In the genomic region with DNA sequence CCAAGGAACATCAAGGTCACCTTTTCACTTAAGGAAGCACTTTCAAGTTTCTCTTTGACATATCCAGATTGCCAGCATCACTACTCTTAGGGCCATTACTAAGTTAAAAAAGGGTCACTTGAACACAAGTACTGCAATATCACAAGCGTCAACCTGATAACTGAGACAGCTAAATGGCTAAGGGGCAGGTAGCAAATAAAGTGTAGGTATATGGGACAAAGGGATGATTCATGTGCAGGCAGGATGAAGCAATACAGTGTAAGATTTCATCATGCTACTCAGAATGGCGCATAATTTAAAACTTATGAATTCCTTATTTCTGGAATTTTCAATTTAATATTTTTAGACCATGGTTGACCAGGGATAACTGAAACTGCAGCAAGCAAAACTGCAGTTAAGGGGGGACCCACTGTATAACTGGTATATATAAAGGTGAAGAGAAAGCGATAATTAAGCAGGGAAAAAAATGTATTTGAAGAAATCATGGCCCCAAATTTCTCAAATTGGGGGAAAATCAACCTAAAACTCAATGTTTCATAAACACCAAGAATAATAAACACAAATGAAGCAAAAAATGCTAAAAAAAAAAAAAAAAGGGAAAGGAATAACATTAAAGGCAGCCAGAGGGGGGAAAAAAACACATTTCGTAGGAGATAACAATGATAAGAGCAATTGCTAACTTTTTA, we compare ENCODE assay signal across 2 cellular contexts.
TF ChIP-seq lines count a peak whose summit lies in the region.

No MANE protein-coding gene starts in this region.

TF ChIP-seq in HepG2, 621 proteins besides CTCF, POLR2A, EP300 and RAD21 (continues in another document):
- TF ChIP-seq ZNF619 (CRISPR knock-in tag; IDR thresholded peaks at IDR 0.05) (no peak), ZNF7 (CRISPR knock-in tag; IDR thresholded peaks at IDR 0.05) (peak; percentile 71; the same call in 1 of the 2 replicates), NRL (CRISPR knock-in tag; IDR thresholded peaks at IDR 0.05; ENCODE audit: borderline replicate concordance) (no peak), CEBPG (CRISPR knock-in tag; IDR thresholded peaks at IDR 0.05) (peak; percentile 81), RFX5 (IDR thresholded peaks at IDR 0.05; ENCODE audit: low read depth, low read length) (no peak), GATA4 (IDR thresholded peaks at IDR 0.05; ENCODE audit: borderline replicate concordance, low read depth) (no peak), CEBPB (IDR thresholded peaks at IDR 0.05; ENCODE audit: borderline replicate concordance, low read depth, low read length) (peak; percentile 78)
- TF ChIP-seq, protein P1, sequence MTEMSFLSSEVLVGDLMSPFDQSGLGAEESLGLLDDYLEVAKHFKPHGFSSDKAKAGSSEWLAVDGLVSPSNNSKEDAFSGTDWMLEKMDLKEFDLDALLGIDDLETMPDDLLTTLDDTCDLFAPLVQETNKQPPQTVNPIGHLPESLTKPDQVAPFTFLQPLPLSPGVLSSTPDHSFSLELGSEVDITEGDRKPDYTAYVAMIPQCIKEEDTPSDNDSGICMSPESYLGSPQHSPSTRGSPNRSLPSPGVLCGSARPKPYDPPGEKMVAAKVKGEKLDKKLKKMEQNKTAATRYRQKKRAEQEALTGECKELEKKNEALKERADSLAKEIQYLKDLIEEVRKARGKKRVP (CRISPR knock-in tag; IDR thresholded peaks at IDR 0.05), result peak in 1 of 2 experiments; percentile 91; a peak in 2 of 4 replicates
- TF ChIP-seq, protein P2, sequence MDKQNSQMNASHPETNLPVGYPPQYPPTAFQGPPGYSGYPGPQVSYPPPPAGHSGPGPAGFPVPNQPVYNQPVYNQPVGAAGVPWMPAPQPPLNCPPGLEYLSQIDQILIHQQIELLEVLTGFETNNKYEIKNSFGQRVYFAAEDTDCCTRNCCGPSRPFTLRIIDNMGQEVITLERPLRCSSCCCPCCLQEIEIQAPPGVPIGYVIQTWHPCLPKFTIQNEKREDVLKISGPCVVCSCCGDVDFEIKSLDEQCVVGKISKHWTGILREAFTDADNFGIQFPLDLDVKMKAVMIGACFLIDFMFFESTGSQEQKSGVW (CRISPR knock-in tag; IDR thresholded peaks at IDR 0.05; ENCODE audit: borderline replicate concordance), result no peak
- TF ChIP-seq, protein P3, sequence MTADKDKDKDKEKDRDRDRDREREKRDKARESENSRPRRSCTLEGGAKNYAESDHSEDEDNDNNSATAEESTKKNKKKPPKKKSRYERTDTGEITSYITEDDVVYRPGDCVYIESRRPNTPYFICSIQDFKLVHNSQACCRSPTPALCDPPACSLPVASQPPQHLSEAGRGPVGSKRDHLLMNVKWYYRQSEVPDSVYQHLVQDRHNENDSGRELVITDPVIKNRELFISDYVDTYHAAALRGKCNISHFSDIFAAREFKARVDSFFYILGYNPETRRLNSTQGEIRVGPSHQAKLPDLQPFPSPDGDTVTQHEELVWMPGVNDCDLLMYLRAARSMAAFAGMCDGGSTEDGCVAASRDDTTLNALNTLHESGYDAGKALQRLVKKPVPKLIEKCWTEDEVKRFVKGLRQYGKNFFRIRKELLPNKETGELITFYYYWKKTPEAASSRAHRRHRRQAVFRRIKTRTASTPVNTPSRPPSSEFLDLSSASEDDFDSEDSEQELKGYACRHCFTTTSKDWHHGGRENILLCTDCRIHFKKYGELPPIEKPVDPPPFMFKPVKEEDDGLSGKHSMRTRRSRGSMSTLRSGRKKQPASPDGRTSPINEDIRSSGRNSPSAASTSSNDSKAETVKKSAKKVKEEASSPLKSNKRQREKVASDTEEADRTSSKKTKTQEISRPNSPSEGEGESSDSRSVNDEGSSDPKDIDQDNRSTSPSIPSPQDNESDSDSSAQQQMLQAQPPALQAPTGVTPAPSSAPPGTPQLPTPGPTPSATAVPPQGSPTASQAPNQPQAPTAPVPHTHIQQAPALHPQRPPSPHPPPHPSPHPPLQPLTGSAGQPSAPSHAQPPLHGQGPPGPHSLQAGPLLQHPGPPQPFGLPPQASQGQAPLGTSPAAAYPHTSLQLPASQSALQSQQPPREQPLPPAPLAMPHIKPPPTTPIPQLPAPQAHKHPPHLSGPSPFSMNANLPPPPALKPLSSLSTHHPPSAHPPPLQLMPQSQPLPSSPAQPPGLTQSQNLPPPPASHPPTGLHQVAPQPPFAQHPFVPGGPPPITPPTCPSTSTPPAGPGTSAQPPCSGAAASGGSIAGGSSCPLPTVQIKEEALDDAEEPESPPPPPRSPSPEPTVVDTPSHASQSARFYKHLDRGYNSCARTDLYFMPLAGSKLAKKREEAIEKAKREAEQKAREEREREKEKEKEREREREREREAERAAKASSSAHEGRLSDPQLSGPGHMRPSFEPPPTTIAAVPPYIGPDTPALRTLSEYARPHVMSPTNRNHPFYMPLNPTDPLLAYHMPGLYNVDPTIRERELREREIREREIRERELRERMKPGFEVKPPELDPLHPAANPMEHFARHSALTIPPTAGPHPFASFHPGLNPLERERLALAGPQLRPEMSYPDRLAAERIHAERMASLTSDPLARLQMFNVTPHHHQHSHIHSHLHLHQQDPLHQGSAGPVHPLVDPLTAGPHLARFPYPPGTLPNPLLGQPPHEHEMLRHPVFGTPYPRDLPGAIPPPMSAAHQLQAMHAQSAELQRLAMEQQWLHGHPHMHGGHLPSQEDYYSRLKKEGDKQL (CRISPR knock-in tag; IDR thresholded peaks at IDR 0.05; ENCODE audit: low read depth), result no peak
- TF ChIP-seq, protein P4, sequence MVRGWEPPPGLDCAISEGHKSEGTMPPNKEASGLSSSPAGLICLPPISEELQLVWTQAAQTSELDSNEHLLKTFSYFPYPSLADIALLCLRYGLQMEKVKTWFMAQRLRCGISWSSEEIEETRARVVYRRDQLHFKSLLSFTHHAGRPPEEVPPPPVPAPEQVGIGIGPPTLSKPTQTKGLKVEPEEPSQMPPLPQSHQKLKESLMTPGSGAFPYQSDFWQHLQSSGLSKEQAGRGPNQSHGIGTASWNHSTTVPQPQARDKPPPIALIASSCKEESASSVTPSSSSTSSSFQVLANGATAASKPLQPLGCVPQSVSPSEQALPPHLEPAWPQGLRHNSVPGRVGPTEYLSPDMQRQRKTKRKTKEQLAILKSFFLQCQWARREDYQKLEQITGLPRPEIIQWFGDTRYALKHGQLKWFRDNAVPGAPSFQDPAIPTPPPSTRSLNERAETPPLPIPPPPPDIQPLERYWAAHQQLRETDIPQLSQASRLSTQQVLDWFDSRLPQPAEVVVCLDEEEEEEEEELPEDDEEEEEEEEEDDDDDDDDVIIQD (CRISPR knock-in tag; IDR thresholded peaks at IDR 0.05; ENCODE audit: low read depth), result no peak
- TF ChIP-seq, protein P5, sequence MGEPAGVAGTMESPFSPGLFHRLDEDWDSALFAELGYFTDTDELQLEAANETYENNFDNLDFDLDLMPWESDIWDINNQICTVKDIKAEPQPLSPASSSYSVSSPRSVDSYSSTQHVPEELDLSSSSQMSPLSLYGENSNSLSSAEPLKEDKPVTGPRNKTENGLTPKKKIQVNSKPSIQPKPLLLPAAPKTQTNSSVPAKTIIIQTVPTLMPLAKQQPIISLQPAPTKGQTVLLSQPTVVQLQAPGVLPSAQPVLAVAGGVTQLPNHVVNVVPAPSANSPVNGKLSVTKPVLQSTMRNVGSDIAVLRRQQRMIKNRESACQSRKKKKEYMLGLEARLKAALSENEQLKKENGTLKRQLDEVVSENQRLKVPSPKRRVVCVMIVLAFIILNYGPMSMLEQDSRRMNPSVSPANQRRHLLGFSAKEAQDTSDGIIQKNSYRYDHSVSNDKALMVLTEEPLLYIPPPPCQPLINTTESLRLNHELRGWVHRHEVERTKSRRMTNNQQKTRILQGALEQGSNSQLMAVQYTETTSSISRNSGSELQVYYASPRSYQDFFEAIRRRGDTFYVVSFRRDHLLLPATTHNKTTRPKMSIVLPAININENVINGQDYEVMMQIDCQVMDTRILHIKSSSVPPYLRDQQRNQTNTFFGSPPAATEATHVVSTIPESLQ (CRISPR knock-in tag; conservative IDR thresholded peaks at IDR 0.05), result no peak

TF ChIP-seq in H1, 55 proteins besides CTCF, POLR2A, EP300 and RAD21:
- TF ChIP-seq CEBPB (IDR thresholded peaks at IDR 0.05; ENCODE audit: low read depth, low read length) (peak; percentile 45; the same call in 1 of the 2 replicates), KDM1A (IDR thresholded peaks at IDR 0.05; ENCODE audit: borderline replicate concordance, low read length) (no peak)
